Comparison of ENCODE assay signal across 12 cellular contexts in the genomic region with DNA sequence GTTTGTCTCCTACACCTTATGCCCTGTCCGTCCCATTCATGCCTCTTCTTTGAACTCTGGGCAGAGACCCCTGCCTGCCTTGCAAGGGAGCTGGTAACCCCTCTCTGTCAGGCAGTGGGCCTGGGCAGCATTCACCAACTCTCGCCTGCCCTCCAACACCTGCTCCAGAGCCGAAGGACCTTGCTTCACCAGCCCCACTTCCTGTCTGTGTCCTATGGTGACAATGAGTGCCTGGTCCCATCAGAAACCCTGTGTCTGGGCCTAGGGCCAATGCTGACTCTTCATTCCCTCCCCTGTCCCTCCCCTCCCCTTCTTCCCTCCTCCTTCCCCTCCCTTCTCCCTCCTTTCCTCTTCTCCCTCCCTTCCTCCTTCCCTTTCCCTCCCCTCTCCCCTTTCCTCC. TPM values are rescaled to one million over a fixed set of nuclear protein-coding genes. Genes with fewer than 3 reads are reported as not detected.
DNase-seq lines count a peak whose midpoint lies in the region; ATAC-seq, FAIRE-seq and TF ChIP-seq lines count a peak whose summit lies in the region.
"Had no signal": no experiment of that assay in that cellular context is flagged by ENCODE, and none has a peak within 500 bp of the region (broad histone marks: within the 10 kb centered on the region; RNA-seq: fewer than 3 reads in every experiment).

No MANE protein-coding gene starts in this region.

- intact Hi-C loops in PC-3 (cut with micrococcal nuclease) = no loop called here
- intact Hi-C loops in left ventricle myocardium inferior (cut with micrococcal nuclease) = no loop called here

- H4K20me1 ChIP-seq in PC-3 (ENCODE audit: low read length) = no peaks in the 10 kb centered on the region

- H3K27me3 ChIP-seq in PC-3 (ENCODE audit: low read length) (peaks cover 17% of the 10 kb centered on the region), left ventricle myocardium inferior (ENCODE audit: low read depth) (no peaks in the 10 kb centered on the region)
- H3K27me3 ChIP-seq: stomach had no signal

- no peaks in the 10 kb centered on the region for H3F3A ChIP-seq in PC-3 (ENCODE audit: low read length, unreplicated experiment)

- POLR2A ChIA-PET in PC-3 (lab: Charles Lee; ENCODE audit: unreplicated experiment) = no interaction called here

- CTCF ChIA-PET in PC-3 (lab: Charles Lee) = no interaction called here

- no peak for TF ChIP-seq POLR2A in H54 (IDR thresholded peaks at IDR 0.05; ENCODE audit: low read depth, low read length)

- FAIRE-seq in H54 (lab: Jason Lieb, UNC) = no peak

- no peak overlapping the region for H3K9ac ChIP-seq in PC-3 (ENCODE audit: low read length)

- no peak for ATAC-seq in PC-3
- ATAC-seq: Panc1 had no signal

- H3K4me3 ChIP-seq in PC-3 (ENCODE audit: low read length) (no peak overlapping the region), left ventricle myocardium inferior (no peak overlapping the region)
- H3K4me3 ChIP-seq: HAP-1, stomach had no signal

- no peak overlapping the region for H2AFZ ChIP-seq in PC-3 (ENCODE audit: low read length)

- BruUV-seq in PC-3 (replicated peaks; lab: Mats Ljungman, UMichigan) = no TSS peak

- no peaks in the 10 kb centered on the region for H3K9me3 ChIP-seq in PC-3 (ENCODE audit: low read length)
- H3K9me3 ChIP-seq in left ventricle myocardium inferior (replicated peaks) = no peaks in the 10 kb centered on the region
- H3K9me3 ChIP-seq: HAP-1, stomach had no signal

- H3K36me3 ChIP-seq in PC-3 (ENCODE audit: low read depth, low read length) (no peaks in the 10 kb centered on the region), left ventricle myocardium inferior (no peaks in the 10 kb centered on the region)
- H3K36me3 ChIP-seq: HAP-1, stomach had no signal

- TF ChIP-seq CTCF in PC-3 (conservative IDR thresholded peaks at IDR 0.05; ENCODE audit: low read depth, low read length) (no peak), left ventricle myocardium inferior (IDR thresholded peaks at IDR 0.05; ENCODE audit: borderline replicate concordance) (no peak)

- H3K4me1 ChIP-seq in PC-3 (ENCODE audit: insufficient read depth, low read length) (no peaks in the 10 kb centered on the region), left ventricle myocardium inferior (peaks cover 20% of the 10 kb centered on the region)
- H3K4me1 ChIP-seq: HAP-1 had no signal

- no peak overlapping the region for H3K27ac ChIP-seq in PC-3 (ENCODE audit: low read length)
- peak overlapping the region; percentile 50 for H3K27ac ChIP-seq in left ventricle myocardium inferior (replicated peaks)

- no peaks in the 10 kb centered on the region for H3K9me2 ChIP-seq in PC-3 (replicated peaks; ENCODE audit: low read length)

- DNase-seq in A172 (ENCODE audit: low spot score) (peak; percentile 69), HT-29 (ENCODE audit: low spot score) (peak; percentile 66), PC-3 (peak; percentile 20), left ventricle myocardium inferior (peak; percentile 52), H54 (ENCODE audit: insufficient read length, low spot score) (no peak), kidney glomerular epithelial cell (lab: John Stamatoyannopoulos, UW) (no peak), NCI-H1048 (lab: John Stamatoyannopoulos, UW) (no peak), OCI-M1 (lab: John Stamatoyannopoulos, UW) (no peak)
- DNase-seq: activated CD4-positive, CD25-positive, alpha-beta regulatory T cell; stomach had no signal

- no peak overlapping the region for H3K4me2 ChIP-seq in PC-3 (ENCODE audit: low read length)

- H3K79me2 ChIP-seq in PC-3 (ENCODE audit: low read length) = no peaks in the 10 kb centered on the region

RNA-seq across cellular contexts. Expression of a gene that starts 22.8 kb away (rescaled TPM):
- total RNA-seq in A172 (2014; rRNA removed; shearing (Covaris generic)) = 42.4 and 78.3 TPM in 2 replicates
- total RNA-seq in HT-29 (2014; rRNA removed; shearing (Covaris generic)) = 41.4 and 52.0 TPM in 2 replicates
- total RNA-seq in PC-3 (2014; rRNA removed) = 45.7 and 57.8 TPM in 2 replicates
- 62.9 TPM for total RNA-seq in left ventricle myocardium inferior

Comparison
In these comparisons a context has a peak if more than half of its experiments do, and no peak if none do; other contexts are left out.
1. DNase-seq: peak in A172 (single experiment), HT-29 (single experiment), PC-3 (single experiment) and left ventricle myocardium inferior (single experiment); none in H54 (single experiment), kidney glomerular epithelial cell (single experiment), NCI-H1048 (single experiment) and OCI-M1 (single experiment).